ENCODE assay signal across 8 cellular contexts in the genomic region with DNA sequence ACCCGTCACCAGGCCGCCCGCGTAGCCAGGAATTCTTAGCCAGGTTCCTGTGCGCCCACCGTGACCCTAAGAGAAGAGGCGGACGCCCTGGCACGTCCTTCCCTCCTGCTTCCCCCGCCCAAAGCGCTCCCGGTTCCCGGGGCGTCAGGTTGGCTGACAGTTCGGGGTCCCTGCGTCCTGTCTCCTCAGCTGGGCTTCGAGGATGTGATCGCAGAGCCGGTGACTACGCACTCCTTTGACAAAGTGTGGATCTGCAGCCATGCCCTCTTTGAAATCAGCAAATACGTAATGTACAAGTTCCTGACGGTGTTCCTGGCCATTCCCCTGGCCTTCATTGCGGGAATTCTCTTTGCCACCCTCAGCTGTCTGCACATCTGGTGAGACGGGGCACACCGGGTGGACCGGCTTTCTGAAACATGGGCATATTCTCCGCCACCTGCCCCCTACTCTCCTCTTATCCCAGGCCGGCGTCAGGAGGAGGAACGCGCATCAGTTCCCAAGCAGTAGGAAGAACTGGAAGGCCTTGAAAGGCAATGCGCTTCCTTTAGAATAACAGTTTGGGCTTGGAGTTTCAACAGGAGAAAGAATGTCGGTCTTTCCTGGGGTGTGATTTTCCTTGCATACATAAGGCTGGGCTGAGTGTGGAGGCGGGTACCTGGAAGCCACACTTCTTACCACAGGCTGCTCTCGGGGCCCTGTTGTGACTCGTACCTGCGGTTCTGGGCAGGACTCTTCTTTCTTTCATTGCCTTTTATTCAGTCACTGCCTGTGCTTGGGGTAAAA. TPM values are rescaled to one million over a fixed set of nuclear protein-coding genes. Genes with fewer than 3 reads are reported as not detected.
DNase-seq lines count a peak whose midpoint lies in the region; ATAC-seq and TF ChIP-seq lines count a peak whose summit lies in the region.

No MANE protein-coding gene starts in this region.

- H3K4me1 ChIP-seq in ES-I3 (ENCODE audit: insufficient read depth, low read length) = peaks cover 7% of the 10 kb centered on the region; the same call in 1 of the 2 replicates

- peaks cover 4% of the 10 kb centered on the region for H3K36me3 Mint-ChIP-seq in chondrocyte (ENCODE audit: low read depth)
- H3K36me3 Mint-ChIP-seq in stimulated activated effector memory CD8-positive, alpha-beta T cell treated with anti-CD3 and anti-CD28 coated beads, Interleukin-12 subunit alpha, Interleukin-12 subunit beta, amount 100 ng/mL, for 72 hours = no peaks in the 10 kb centered on the region

- peaks cover under 1% of the 10 kb centered on the region; the same call in 1 of the 2 replicates for H3K36me3 ChIP-seq in ES-I3 (ENCODE audit: insufficient read depth, low read length)

- H3K9me3 ChIP-seq in ES-I3 (ENCODE audit: control insufficient read depth, insufficient read depth, low read length) = no peaks in the 10 kb centered on the region

- no peaks in the 10 kb centered on the region for H3K27me3 Mint-ChIP-seq in chondrocyte (ENCODE audit: low read depth)

- H3K4me3 ChIP-seq in HFF-Myc (replicated peaks; ENCODE audit: low read depth, low read length) = peak overlapping the region; percentile 86

- ATAC-seq in SK-N-SH treated with all-trans-retinoic acid at 6 μM for 48 hours (peak; percentile 43), left lobe of liver (peak; percentile 41), GM19397 (IDR thresholded peaks at IDR 0.05; ENCODE audit: unreplicated experiment) (no peak)
- ATAC-seq in stimulated activated effector memory CD8-positive, alpha-beta T cell treated with anti-CD3 and anti-CD28 coated beads, Interleukin-12 subunit alpha, Interleukin-12 subunit beta, amount 100 ng/mL, for 72 hours = peak; percentile 97

- DNase-seq in HFF-Myc (ENCODE audit: extremely low read depth, low read depth) = no peak
- DNase-seq in chondrocyte (ENCODE audit: low spot score) = peak; percentile 68
- no peak for DNase-seq in left lobe of liver (ENCODE audit: low spot score)
- peak in 1 of 2 donors; percentile 54 for DNase-seq in stimulated activated effector memory CD8-positive, alpha-beta T cell treated with anti-CD3 and anti-CD28 coated beads, Interleukin-12 subunit alpha, Interleukin-12 subunit beta, amount 100 ng/mL, for 72 hours (ENCODE audit: low spot score in 2 of 2)
- no peak for DNase-seq in NCI-H146 (lab: John Stamatoyannopoulos, UW)

- H3K4me1 Mint-ChIP-seq in chondrocyte (ENCODE audit: low read depth) = peaks cover 39% of the 10 kb centered on the region
- peaks cover 12% of the 10 kb centered on the region for H3K4me1 Mint-ChIP-seq in stimulated activated effector memory CD8-positive, alpha-beta T cell treated with anti-CD3 and anti-CD28 coated beads, Interleukin-12 subunit alpha, Interleukin-12 subunit beta, amount 100 ng/mL, for 72 hours

- H3K9me3 Mint-ChIP-seq in chondrocyte (ENCODE audit: low read depth) = peaks cover 3% of the 10 kb centered on the region
- H3K9me3 Mint-ChIP-seq in stimulated activated effector memory CD8-positive, alpha-beta T cell treated with anti-CD3 and anti-CD28 coated beads, Interleukin-12 subunit alpha, Interleukin-12 subunit beta, amount 100 ng/mL, for 72 hours = no peaks in the 10 kb centered on the region

- H3K27ac Mint-ChIP-seq in chondrocyte (ENCODE audit: unreplicated experiment) = peak overlapping the region; percentile 77
- H3K27ac Mint-ChIP-seq in stimulated activated effector memory CD8-positive, alpha-beta T cell treated with anti-CD3 and anti-CD28 coated beads, Interleukin-12 subunit alpha, Interleukin-12 subunit beta, amount 100 ng/mL, for 72 hours = no peak overlapping the region

- H3K9ac ChIP-seq in ES-I3 (ENCODE audit: low read depth, low read length) = peak overlapping the region; percentile 82

- TF ChIP-seq CTCF in HFF-Myc (IDR thresholded peaks at IDR 0.05; ENCODE audit: low read depth, low read length, missing control alignments) = no peak
- TF ChIP-seq CTCF in chondrocyte (IDR thresholded peaks at IDR 0.05) = no peak

- peak overlapping the region; percentile 84 for H3K4me3 Mint-ChIP-seq in chondrocyte (ENCODE audit: unreplicated experiment)
- H3K4me3 Mint-ChIP-seq in stimulated activated effector memory CD8-positive, alpha-beta T cell treated with anti-CD3 and anti-CD28 coated beads, Interleukin-12 subunit alpha, Interleukin-12 subunit beta, amount 100 ng/mL, for 72 hours = peak overlapping the region; percentile 66

TF ChIP-seq in SK-N-SH treated with all-trans-retinoic acid at 6 μM for 48 hours, 23 proteins besides CTCF, POLR2A, EP300 and RAD21:
- TF ChIP-seq PPARA (CRISPR knock-in tag; IDR thresholded peaks at IDR 0.05; ENCODE audit: borderline replicate concordance) = no peak
- TF ChIP-seq ISL1 (CRISPR knock-in tag; IDR thresholded peaks at IDR 0.05) = no peak
- no peak for TF ChIP-seq BACH2 (CRISPR knock-in tag; IDR thresholded peaks at IDR 0.05; ENCODE audit: borderline replicate concordance)
- TF ChIP-seq SNAI2 (CRISPR knock-in tag; IDR thresholded peaks at IDR 0.05) = no peak
- TF ChIP-seq ZFP30 (CRISPR knock-in tag; IDR thresholded peaks at IDR 0.05) = no peak
- no peak for TF ChIP-seq RARB (CRISPR knock-in tag; IDR thresholded peaks at IDR 0.05)

RNA-seq across cellular contexts. Expression of a gene that starts 0.7 kb away (rescaled TPM):
- total RNA-seq in chondrocyte = 82.1 to 127 TPM (median 116 TPM) in 3 replicates
- 28.4 TPM for total RNA-seq in left lobe of liver

RNA-seq across cellular contexts. Expression of a gene that starts 24.6 kb away (rescaled TPM):
- 230 to 297 TPM (median 296 TPM) in 3 replicates for total RNA-seq in chondrocyte
- total RNA-seq in left lobe of liver = 9.3 TPM

Comparison
In these comparisons a context has a peak if more than half of its experiments do, and no peak if none do; other contexts are left out.
1. RNA of a gene that starts 24.6 kb away (total RNA-seq): 230 to 297 TPM in chondrocyte; 9.3 TPM in left lobe of liver (single experiment); every median in the first group is over 10 times any median in the second.